ENCODE assay signal across 14 cellular contexts in the genomic region with DNA sequence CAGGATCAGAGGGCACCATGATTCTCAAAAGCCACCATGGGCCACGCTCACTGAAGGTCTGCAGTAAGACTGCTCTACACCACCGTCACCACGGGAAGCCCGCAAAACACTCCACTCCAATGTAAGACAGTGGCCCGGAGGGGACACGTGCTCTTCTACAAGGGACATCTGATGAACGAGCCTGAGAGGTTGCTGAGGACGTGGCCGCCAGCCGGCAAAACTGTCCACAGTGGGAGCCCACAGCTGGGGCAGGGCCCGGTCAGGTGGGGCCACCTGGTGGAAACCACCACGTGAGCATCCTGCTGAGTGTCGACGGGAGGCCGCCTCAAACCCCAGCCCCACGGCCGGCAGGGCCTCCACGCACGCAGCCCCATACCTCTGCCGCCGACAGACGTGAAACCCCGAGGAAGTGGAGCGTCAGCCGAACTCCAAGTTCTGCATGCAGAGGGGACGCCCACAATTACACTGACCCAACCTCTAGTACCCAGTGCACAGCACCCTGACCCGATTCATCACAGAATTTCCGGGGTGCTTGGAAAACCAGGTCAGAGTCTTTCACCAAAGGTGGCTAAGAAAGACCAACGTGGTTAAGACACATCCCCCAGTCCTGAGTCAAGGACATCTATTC.
"Had no signal": no experiment of that assay in that cellular context is flagged by ENCODE, and none has a peak within 500 bp of the region (broad histone marks: within the 10 kb centered on the region; RNA-seq: fewer than 3 reads in every experiment).

No MANE protein-coding gene starts in this region.

- DNase-seq: activated CD4-positive, alpha-beta T cell treated with anti-CD3 and anti-CD28 coated beads, Interleukin-2, amount 50 U/mL, for 48 hours; activated naive CD8-positive, alpha-beta T cell treated with anti-CD3 and anti-CD28 coated beads, Interleukin-2, amount 10 ng/mL, durations not matched to agents 7 days and 5 days; activated T-cell treated with anti-CD3 and anti-CD28 coated beads, Interleukin-2, amount 50 U/mL, for 72 hours; heart right ventricle; naive B cell; small intestine; stomach; testis; upper lobe of right lung; WERI-Rb-1 had no signal

- H3K27ac Mint-ChIP-seq: activated naive CD8-positive, alpha-beta T cell treated with anti-CD3 and anti-CD28 coated beads, Interleukin-2, amount 10 ng/mL, durations not matched to agents 7 days and 5 days; activated T-cell treated with anti-CD3 and anti-CD28 coated beads, Interleukin-2, amount 50 U/mL, for 72 hours; naive B cell had no signal

- H3K27ac ChIP-seq: neutrophil, stomach, testis, upper lobe of right lung, WERI-Rb-1 had no signal

- ATAC-seq: activated T-cell treated with anti-CD3 and anti-CD28 coated beads, Interleukin-2, amount 50 U/mL, for 72 hours; upper lobe of right lung had no signal

- H3K27me3 ChIP-seq: heart right ventricle, neutrophil, stomach, testis, upper lobe of right lung had no signal

- H3K27me3 Mint-ChIP-seq: activated naive CD8-positive, alpha-beta T cell treated with anti-CD3 and anti-CD28 coated beads, Interleukin-2, amount 10 ng/mL, durations not matched to agents 7 days and 5 days; brain; naive B cell had no signal

- H3K9me3 ChIP-seq: heart right ventricle, neutrophil, stomach, testis, upper lobe of right lung had no signal

- FAIRE-seq: frontal cortex, islet of Langerhans, small intestine had no signal

- H3K9me3 Mint-ChIP-seq: activated naive CD8-positive, alpha-beta T cell treated with anti-CD3 and anti-CD28 coated beads, Interleukin-2, amount 10 ng/mL, durations not matched to agents 7 days and 5 days; activated T-cell treated with anti-CD3 and anti-CD28 coated beads, Interleukin-2, amount 50 U/mL, for 72 hours; brain; naive B cell had no signal

- H3K4me3 Mint-ChIP-seq: activated naive CD8-positive, alpha-beta T cell treated with anti-CD3 and anti-CD28 coated beads, Interleukin-2, amount 10 ng/mL, durations not matched to agents 7 days and 5 days; activated T-cell treated with anti-CD3 and anti-CD28 coated beads, Interleukin-2, amount 50 U/mL, for 72 hours; brain; naive B cell had no signal

- H3K4me3 ChIP-seq: heart right ventricle, stomach, testis, upper lobe of right lung had no signal
